Comparison of ENCODE assay signal across 9 cellular contexts in genomic region chr3:41426485-41426884, GRCh38.
"Had no signal": no experiment of that assay in that cellular context is flagged by ENCODE, and none has a peak within 500 bp of the region (broad histone marks: within the 10 kb centered on the region; RNA-seq: fewer than 3 reads in every experiment).

No MANE protein-coding gene starts in this region.

- H3K4me3 ChIP-seq: GM23248, HAP-1, K562 had no signal

- ATAC-seq: HCT116, K562 had no signal

- H3K4me1 ChIP-seq: HAP-1 had no signal

- H3K27ac Mint-ChIP-seq: HFFc6 had no signal

- H3K9me3 Mint-ChIP-seq: HFFc6 had no signal

- H3K36me3 ChIP-seq: HAP-1 had no signal

- H3K9me3 ChIP-seq: HAP-1 had no signal

- H3K27ac ChIP-seq: GM23248, HL-60 had no signal

- DNase-seq: GM23248, GOT3, H7, HFFc6, IMR-90 had no signal

- H3K4me3 Mint-ChIP-seq: HFFc6 had no signal
